In the genomic region with DNA sequence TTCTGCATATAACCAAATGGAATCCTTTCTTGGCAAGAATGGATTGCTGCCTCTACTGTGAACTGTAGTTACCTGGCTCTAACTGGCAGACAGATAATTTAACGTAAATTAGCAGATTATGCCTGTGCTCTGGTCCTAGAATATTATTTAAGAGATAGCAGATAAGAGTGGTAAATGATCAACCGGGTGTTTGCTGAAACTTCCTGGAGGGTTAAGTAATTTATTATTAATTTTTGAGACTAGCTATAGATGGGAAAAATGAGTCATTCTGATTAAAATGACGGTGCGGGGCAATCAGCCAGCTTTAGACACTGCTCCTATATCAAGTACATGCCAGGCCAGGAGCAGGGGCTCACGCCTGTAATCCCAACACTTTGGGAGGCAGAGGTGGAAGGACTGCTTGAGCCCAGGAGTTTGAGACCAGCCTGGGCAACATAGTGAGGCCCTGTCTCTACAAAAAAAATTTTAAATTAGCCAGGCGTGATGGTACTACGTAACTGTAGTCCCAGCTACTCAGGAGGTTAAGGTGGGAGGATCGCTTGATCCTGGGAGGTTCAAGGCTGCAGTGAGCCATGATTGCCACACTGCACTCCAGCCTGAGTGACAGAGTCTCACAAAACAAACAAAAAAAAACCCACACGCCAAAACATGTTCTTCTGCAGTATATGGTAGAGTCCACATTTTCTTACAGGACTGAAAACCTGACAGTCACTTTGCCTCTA, we compare ENCODE assay signal across 1 cellular context.
TF ChIP-seq lines count a peak whose summit lies in the region.

No MANE protein-coding gene starts in this region.

TF ChIP-seq in HepG2, 621 proteins besides CTCF, POLR2A, EP300 and RAD21 (continued from another document and continues in another):
- TF ChIP-seq, protein P1, sequence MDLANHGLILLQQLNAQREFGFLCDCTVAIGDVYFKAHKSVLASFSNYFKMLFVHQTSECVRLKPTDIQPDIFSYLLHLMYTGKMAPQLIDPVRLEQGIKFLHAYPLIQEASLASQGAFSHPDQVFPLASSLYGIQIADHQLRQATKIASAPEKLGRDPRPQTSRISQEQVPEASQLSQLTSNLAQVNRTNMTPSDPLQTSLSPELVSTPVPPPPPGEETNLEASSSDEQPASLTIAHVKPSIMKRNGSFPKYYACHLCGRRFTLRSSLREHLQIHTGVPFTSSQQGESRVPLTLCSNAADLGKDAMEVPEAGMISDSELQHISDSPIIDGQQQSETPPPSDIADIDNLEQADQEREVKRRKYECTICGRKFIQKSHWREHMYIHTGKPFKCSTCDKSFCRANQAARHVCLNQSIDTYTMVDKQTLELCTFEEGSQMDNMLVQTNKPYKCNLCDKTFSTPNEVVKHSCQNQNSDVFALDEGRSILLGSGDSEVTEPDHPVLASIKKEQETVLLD (CRISPR knock-in tag; IDR thresholded peaks at IDR 0.05; ENCODE audit: low read depth), result no peak
- TF ChIP-seq ONECUT2 (CRISPR knock-in tag; IDR thresholded peaks at IDR 0.05) (no peak), HOXA5 (CRISPR knock-in tag; IDR thresholded peaks at IDR 0.05) (peak; percentile 89), XRCC5 (optimal IDR thresholded peaks at IDR 0.05; ENCODE audit: low read length) (peak; percentile 68), BCL6 (CRISPR knock-in tag; IDR thresholded peaks at IDR 0.05) (peak; percentile 79), ARNTL (CRISPR knock-in tag; IDR thresholded peaks at IDR 0.05) (no peak), AHR (CRISPR knock-in tag; IDR thresholded peaks at IDR 0.05) (0 out of 2 replicates have a peak, but pooled peaks have one; percentile 79), MIER3 (CRISPR knock-in tag; IDR thresholded peaks at IDR 0.05; ENCODE audit: borderline replicate concordance) (peak; percentile 81; the same call in 1 of the 2 replicates), ZSCAN25 (CRISPR knock-in tag; IDR thresholded peaks at IDR 0.05) (peak; percentile 44; the same call in 1 of the 2 replicates), FOSL2 (CRISPR knock-in tag; IDR thresholded peaks at IDR 0.05) (peak; percentile 92), ZMYM3 (CRISPR knock-in tag; IDR thresholded peaks at IDR 0.05) (peak; percentile 99), RORA (CRISPR knock-in tag; IDR thresholded peaks at IDR 0.05) (no peak), TEAD2 (CRISPR knock-in tag; IDR thresholded peaks at IDR 0.05) (no peak), SIN3A (IDR thresholded peaks at IDR 0.05; ENCODE audit: borderline replicate concordance, low read depth, low read length) (peak; percentile 81), KAT8 (CRISPR knock-in tag; IDR thresholded peaks at IDR 0.05) (peak; percentile 73), ZNF225 (CRISPR knock-in tag; IDR thresholded peaks at IDR 0.05) (no peak), NCOA2 (CRISPR knock-in tag; IDR thresholded peaks at IDR 0.05) (peak; percentile 85), HNF4A (CRISPR knock-in tag; IDR thresholded peaks at IDR 0.05) (peak; percentile 92), SAP130 (CRISPR knock-in tag; IDR thresholded peaks at IDR 0.05; ENCODE audit: low read depth) (peak; percentile 92), GATAD1 (CRISPR knock-in tag; IDR thresholded peaks at IDR 0.05) (peak; percentile 60; the same call in 1 of the 2 replicates), PRMT3 (CRISPR knock-in tag; IDR thresholded peaks at IDR 0.05; ENCODE audit: borderline replicate concordance, low read depth) (no peak), KMT2B (CRISPR knock-in tag; IDR thresholded peaks at IDR 0.05) (peak; percentile 86), ZNF672 (CRISPR knock-in tag; IDR thresholded peaks at IDR 0.05) (no peak), NFIC (IDR thresholded peaks at IDR 0.05; ENCODE audit: low read length) (peak; percentile 75), SOX13 (IDR thresholded peaks at IDR 0.05) (0 out of 2 replicates have a peak, but pooled peaks have one; percentile 43), SOX13 (CRISPR knock-in tag; conservative IDR thresholded peaks at IDR 0.05 in 1 of 2, IDR thresholded peaks at IDR 0.05 in 1 of 2) (peak in 1 of 2 experiments; percentile 86; a peak in 2 of 4 replicates), MEF2D (CRISPR knock-in tag; IDR thresholded peaks at IDR 0.05) (peak; percentile 83)
- TF ChIP-seq, protein P2, sequence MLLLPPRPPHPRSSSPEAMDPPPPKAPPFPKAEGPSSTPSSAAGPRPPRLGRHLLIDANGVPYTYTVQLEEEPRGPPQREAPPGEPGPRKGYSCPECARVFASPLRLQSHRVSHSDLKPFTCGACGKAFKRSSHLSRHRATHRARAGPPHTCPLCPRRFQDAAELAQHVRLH (CRISPR knock-in tag; IDR thresholded peaks at IDR 0.05; ENCODE audit: borderline replicate concordance, low read depth), result peak; percentile 84
- TF ChIP-seq, protein P3, sequence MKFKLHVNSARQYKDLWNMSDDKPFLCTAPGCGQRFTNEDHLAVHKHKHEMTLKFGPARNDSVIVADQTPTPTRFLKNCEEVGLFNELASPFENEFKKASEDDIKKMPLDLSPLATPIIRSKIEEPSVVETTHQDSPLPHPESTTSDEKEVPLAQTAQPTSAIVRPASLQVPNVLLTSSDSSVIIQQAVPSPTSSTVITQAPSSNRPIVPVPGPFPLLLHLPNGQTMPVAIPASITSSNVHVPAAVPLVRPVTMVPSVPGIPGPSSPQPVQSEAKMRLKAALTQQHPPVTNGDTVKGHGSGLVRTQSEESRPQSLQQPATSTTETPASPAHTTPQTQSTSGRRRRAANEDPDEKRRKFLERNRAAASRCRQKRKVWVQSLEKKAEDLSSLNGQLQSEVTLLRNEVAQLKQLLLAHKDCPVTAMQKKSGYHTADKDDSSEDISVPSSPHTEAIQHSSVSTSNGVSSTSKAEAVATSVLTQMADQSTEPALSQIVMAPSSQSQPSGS (CRISPR knock-in tag; IDR thresholded peaks at IDR 0.05), result peak; percentile 85
- TF ChIP-seq, protein P4, sequence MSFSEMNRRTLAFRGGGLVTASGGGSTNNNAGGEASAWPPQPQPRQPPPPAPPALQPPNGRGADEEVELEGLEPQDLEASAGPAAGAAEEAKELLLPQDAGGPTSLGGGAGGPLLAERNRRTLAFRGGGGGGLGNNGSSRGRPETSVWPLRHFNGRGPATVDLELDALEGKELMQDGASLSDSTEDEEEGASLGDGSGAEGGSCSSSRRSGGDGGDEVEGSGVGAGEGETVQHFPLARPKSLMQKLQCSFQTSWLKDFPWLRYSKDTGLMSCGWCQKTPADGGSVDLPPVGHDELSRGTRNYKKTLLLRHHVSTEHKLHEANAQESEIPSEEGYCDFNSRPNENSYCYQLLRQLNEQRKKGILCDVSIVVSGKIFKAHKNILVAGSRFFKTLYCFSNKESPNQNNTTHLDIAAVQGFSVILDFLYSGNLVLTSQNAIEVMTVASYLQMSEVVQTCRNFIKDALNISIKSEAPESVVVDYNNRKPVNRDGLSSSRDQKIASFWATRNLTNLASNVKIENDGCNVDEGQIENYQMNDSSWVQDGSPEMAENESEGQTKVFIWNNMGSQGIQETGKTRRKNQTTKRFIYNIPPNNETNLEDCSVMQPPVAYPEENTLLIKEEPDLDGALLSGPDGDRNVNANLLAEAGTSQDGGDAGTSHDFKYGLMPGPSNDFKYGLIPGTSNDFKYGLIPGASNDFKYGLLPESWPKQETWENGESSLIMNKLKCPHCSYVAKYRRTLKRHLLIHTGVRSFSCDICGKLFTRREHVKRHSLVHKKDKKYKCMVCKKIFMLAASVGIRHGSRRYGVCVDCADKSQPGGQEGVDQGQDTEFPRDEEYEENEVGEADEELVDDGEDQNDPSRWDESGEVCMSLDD (CRISPR knock-in tag; IDR thresholded peaks at IDR 0.05; ENCODE audit: borderline replicate concordance), result 0 out of 2 replicates have a peak, but pooled peaks have one; percentile 50
- TF ChIP-seq, protein P5, sequence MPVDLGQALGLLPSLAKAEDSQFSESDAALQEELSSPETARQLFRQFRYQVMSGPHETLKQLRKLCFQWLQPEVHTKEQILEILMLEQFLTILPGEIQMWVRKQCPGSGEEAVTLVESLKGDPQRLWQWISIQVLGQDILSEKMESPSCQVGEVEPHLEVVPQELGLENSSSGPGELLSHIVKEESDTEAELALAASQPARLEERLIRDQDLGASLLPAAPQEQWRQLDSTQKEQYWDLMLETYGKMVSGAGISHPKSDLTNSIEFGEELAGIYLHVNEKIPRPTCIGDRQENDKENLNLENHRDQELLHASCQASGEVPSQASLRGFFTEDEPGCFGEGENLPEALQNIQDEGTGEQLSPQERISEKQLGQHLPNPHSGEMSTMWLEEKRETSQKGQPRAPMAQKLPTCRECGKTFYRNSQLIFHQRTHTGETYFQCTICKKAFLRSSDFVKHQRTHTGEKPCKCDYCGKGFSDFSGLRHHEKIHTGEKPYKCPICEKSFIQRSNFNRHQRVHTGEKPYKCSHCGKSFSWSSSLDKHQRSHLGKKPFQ (CRISPR knock-in tag; IDR thresholded peaks at IDR 0.05; ENCODE audit: insufficient replicate concordance), result peak; percentile 51
- TF ChIP-seq, protein P6, sequence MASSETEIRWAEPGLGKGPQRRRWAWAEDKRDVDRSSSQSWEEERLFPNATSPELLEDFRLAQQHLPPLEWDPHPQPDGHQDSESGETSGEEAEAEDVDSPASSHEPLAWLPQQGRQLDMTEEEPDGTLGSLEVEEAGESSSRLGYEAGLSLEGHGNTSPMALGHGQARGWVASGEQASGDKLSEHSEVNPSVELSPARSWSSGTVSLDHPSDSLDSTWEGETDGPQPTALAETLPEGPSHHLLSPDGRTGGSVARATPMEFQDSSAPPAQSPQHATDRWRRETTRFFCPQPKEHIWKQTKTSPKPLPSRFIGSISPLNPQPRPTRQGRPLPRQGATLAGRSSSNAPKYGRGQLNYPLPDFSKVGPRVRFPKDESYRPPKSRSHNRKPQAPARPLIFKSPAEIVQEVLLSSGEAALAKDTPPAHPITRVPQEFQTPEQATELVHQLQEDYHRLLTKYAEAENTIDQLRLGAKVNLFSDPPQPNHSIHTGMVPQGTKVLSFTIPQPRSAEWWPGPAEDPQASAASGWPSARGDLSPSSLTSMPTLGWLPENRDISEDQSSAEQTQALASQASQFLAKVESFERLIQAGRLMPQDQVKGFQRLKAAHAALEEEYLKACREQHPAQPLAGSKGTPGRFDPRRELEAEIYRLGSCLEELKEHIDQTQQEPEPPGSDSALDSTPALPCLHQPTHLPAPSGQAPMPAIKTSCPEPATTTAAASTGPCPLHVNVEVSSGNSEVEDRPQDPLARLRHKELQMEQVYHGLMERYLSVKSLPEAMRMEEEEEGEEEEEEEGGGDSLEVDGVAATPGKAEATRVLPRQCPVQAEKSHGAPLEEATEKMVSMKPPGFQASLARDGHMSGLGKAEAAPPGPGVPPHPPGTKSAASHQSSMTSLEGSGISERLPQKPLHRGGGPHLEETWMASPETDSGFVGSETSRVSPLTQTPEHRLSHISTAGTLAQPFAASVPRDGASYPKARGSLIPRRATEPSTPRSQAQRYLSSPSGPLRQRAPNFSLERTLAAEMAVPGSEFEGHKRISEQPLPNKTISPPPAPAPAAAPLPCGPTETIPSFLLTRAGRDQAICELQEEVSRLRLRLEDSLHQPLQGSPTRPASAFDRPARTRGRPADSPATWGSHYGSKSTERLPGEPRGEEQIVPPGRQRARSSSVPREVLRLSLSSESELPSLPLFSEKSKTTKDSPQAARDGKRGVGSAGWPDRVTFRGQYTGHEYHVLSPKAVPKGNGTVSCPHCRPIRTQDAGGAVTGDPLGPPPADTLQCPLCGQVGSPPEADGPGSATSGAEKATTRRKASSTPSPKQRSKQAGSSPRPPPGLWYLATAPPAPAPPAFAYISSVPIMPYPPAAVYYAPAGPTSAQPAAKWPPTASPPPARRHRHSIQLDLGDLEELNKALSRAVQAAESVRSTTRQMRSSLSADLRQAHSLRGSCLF (CRISPR knock-in tag; IDR thresholded peaks at IDR 0.05; ENCODE audit: borderline replicate concordance), result no peak
- TF ChIP-seq, protein P7, sequence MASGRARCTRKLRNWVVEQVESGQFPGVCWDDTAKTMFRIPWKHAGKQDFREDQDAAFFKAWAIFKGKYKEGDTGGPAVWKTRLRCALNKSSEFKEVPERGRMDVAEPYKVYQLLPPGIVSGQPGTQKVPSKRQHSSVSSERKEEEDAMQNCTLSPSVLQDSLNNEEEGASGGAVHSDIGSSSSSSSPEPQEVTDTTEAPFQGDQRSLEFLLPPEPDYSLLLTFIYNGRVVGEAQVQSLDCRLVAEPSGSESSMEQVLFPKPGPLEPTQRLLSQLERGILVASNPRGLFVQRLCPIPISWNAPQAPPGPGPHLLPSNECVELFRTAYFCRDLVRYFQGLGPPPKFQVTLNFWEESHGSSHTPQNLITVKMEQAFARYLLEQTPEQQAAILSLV (CRISPR knock-in tag; IDR thresholded peaks at IDR 0.05; ENCODE audit: borderline replicate concordance), result peak; percentile 54; the same call in 1 of the 2 replicates
- TF ChIP-seq, protein P8, sequence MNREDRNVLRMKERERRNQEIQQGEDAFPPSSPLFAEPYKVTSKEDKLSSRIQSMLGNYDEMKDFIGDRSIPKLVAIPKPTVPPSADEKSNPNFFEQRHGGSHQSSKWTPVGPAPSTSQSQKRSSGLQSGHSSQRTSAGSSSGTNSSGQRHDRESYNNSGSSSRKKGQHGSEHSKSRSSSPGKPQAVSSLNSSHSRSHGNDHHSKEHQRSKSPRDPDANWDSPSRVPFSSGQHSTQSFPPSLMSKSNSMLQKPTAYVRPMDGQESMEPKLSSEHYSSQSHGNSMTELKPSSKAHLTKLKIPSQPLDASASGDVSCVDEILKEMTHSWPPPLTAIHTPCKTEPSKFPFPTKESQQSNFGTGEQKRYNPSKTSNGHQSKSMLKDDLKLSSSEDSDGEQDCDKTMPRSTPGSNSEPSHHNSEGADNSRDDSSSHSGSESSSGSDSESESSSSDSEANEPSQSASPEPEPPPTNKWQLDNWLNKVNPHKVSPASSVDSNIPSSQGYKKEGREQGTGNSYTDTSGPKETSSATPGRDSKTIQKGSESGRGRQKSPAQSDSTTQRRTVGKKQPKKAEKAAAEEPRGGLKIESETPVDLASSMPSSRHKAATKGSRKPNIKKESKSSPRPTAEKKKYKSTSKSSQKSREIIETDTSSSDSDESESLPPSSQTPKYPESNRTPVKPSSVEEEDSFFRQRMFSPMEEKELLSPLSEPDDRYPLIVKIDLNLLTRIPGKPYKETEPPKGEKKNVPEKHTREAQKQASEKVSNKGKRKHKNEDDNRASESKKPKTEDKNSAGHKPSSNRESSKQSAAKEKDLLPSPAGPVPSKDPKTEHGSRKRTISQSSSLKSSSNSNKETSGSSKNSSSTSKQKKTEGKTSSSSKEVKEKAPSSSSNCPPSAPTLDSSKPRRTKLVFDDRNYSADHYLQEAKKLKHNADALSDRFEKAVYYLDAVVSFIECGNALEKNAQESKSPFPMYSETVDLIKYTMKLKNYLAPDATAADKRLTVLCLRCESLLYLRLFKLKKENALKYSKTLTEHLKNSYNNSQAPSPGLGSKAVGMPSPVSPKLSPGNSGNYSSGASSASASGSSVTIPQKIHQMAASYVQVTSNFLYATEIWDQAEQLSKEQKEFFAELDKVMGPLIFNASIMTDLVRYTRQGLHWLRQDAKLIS (CRISPR knock-in tag; IDR thresholded peaks at IDR 0.05), result no peak
- TF ChIP-seq, protein P9, sequence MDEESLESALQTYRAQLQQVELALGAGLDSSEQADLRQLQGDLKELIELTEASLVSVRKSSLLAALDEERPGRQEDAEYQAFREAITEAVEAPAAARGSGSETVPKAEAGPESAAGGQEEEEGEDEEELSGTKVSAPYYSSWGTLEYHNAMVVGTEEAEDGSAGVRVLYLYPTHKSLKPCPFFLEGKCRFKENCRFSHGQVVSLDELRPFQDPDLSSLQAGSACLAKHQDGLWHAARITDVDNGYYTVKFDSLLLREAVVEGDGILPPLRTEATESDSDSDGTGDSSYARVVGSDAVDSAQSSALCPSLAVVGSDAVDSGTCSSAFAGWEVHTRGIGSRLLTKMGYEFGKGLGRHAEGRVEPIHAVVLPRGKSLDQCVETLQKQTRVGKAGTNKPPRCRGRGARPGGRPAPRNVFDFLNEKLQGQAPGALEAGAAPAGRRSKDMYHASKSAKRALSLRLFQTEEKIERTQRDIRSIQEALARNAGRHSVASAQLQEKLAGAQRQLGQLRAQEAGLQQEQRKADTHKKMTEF (CRISPR knock-in tag; IDR thresholded peaks at IDR 0.05), result peak; percentile 94
